In the genomic region with DNA sequence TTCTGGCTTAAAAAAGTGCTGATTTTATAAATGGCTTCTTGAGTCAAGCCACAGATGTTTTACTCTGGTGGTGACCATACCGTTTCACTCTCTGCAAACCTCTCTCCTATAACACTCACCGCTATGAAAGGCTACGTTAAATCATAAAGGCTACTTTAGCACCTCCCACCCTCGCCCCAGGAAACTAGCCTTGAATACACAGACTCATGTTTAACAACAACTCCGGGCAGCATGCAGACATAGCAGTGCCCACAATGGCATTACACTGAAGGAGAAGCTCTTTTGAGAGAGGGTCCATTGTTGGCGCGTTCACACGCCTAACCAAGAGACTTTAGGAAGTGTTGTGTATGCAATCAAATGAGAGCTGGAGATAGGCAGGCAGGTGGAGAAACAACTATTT, we compare ENCODE assay signal across 17 cellular contexts. TPM values are rescaled to one million over a fixed set of nuclear protein-coding genes. Genes with fewer than 3 reads are reported as not detected.
A peak's percentile ranks its signal among the peaks of the same experiment; 100 is the strongest.
DNase-seq lines count a peak whose midpoint lies in the region; TF ChIP-seq lines count a peak whose summit lies in the region.
"Had no signal": no experiment of that assay in that cellular context is flagged by ENCODE, and none has a peak within 500 bp of the region (broad histone marks: within the 10 kb centered on the region; RNA-seq: fewer than 3 reads in every experiment).

No MANE protein-coding gene starts in this region.

- peak overlapping the region; percentile 90 for H3K4me3 ChIP-seq in BE2C (ENCODE audit: low read depth, low read length)
- H3K4me3 ChIP-seq: thoracic aorta had no signal

- no peak for TF ChIP-seq CTCF in BE2C (IDR thresholded peaks at IDR 0.05; ENCODE audit: low read depth, low read length)

- no peaks in the 10 kb centered on the region for H3K27me3 ChIP-seq in BE2C
- H3K27me3 ChIP-seq: brain microvascular endothelial cell had no signal

- H3K4me1 ChIP-seq in BE2C, result peaks cover 6% of the 10 kb centered on the region

- peak overlapping the region; percentile 64 for H3K27ac ChIP-seq in angular gyrus (ENCODE audit: low read depth, low read length)
- H3K27ac ChIP-seq: brain microvascular endothelial cell, thoracic aorta had no signal

- no peaks in the 10 kb centered on the region for H3K36me3 ChIP-seq in BE2C
- H3K36me3 ChIP-seq: brain microvascular endothelial cell, thoracic aorta had no signal

- no peaks in the 10 kb centered on the region for H3K9me3 ChIP-seq in BE2C
- H3K9me3 ChIP-seq: thoracic aorta had no signal

- peak; percentile 62 for DNase-seq in BE2C
- peak; percentile 51 for DNase-seq in NCI-H1436 treated with DMSO at 0.1 percent for 48 hours (lab: John Stamatoyannopoulos, UW)
- DNase-seq in NCI-H345 (lab: John Stamatoyannopoulos, UW), result peak; percentile 99
- DNase-seq in SKM-1 (lab: John Stamatoyannopoulos, UW; ENCODE audit: unreplicated experiment), result no peak
- DNase-seq in effector CD8-positive, alpha-beta T cell (lab: John Stamatoyannopoulos, UW), result no peak
- DNase-seq in HuH-7 (ENCODE audit: low spot score), result no peak
- DNase-seq in stimulated activated CD8-positive, alpha-beta memory T cell treated with anti-CD3 and anti-CD28 coated beads, Interleukin-4, amount 100 ng/mL, for 48 hours, result no peak
- DNase-seq: activated CD4-positive, CD25-positive, alpha-beta regulatory T cell treated with anti-CD3 and anti-CD28 coated beads, Interleukin-2, amount 50 U/mL, for 72 hours; activated CD8-positive, alpha-beta memory T cell treated with anti-CD3 and anti-CD28 coated beads, Interleukin-2, amount 50 U/mL, for 4 hours; activated naive CD4-positive, alpha-beta T cell; brain microvascular endothelial cell; CD4-positive, CD25-positive, alpha-beta regulatory T cell; effector CD4-positive, alpha-beta T cell; KG1; NCI-H226 had no signal

RNA-seq across cellular contexts. Expression of a gene that starts 5.5 kb away (rescaled TPM):
- polyA plus RNA-seq in BE2C (2012; ENCODE audit: insufficient read depth, insufficient read length, low read depth), result 34.6 TPM
- polyA plus RNA-seq: CD4-positive, CD25-positive, alpha-beta regulatory T cell had no signal

Comparison
In these comparisons a context has a peak if more than half of its experiments do, and no peak if none do; other contexts are left out.
1. DNase-seq: peak in BE2C (single experiment), NCI-H1436 treated with DMSO at 0.1 percent for 48 hours (single experiment) and NCI-H345 (single experiment); none in SKM-1 (single experiment), effector CD8-positive, alpha-beta T cell (single experiment), HuH-7 (single experiment) and stimulated activated CD8-positive, alpha-beta memory T cell treated with anti-CD3 and anti-CD28 coated beads, Interleukin-4, amount 100 ng/mL, for 48 hours (single experiment).